Comparison of ENCODE assay signal across 16 cellular contexts in genomic region chr21:41570791-41571355, GRCh38.
DNase-seq lines count a peak whose midpoint lies in the region; ATAC-seq and TF ChIP-seq lines count a peak whose summit lies in the region.
"Had no signal": no experiment of that assay in that cellular context is flagged by ENCODE, and none has a peak within 500 bp of the region (broad histone marks: within the 10 kb centered on the region; RNA-seq: fewer than 3 reads in every experiment).

No MANE protein-coding gene starts in this region.

- no peak for TF ChIP-seq POLR2A in GM18505 (IDR thresholded peaks at IDR 0.05; ENCODE audit: borderline replicate concordance, extremely low read depth, insufficient read depth, insufficient read length)

- ATAC-seq in GM18505 (IDR thresholded peaks at IDR 0.05; ENCODE audit: unreplicated experiment) (peak; percentile 89), GM19467 (IDR thresholded peaks at IDR 0.05; ENCODE audit: unreplicated experiment) (peak; percentile 81), HG02938 (IDR thresholded peaks at IDR 0.05; ENCODE audit: unreplicated experiment) (peak; percentile 96)
- no peak for ATAC-seq in stimulated activated naive CD8-positive, alpha-beta T cell treated with anti-CD3 and anti-CD28 coated beads, Interleukin-15, Interleukin-2, amounts not matched to agents 100 U/mL and 50 U/mL, for 24 hours
- ATAC-seq: gastroesophageal sphincter; naive thymus-derived CD4-positive, alpha-beta T cell had no signal

- DNase-seq in NAMALWA (ENCODE audit: low spot score): peak; percentile 51
- DNase-seq in activated CD8-positive, alpha-beta memory T cell treated with anti-CD3 and anti-CD28 coated beads, Interleukin-2, amount 50 U/mL, for 4 hours: no peak
- DNase-seq in activated CD4-positive, alpha-beta T cell treated with anti-CD3 and anti-CD28 coated beads for 48 hours: no peak
- DNase-seq in T-helper 2 cell: no peak
- DNase-seq in stimulated activated naive CD8-positive, alpha-beta T cell treated with anti-CD3 and anti-CD28 coated beads, Interleukin-15, Interleukin-2, amounts not matched to agents 100 U/mL and 50 U/mL, for 24 hours: no peak
- DNase-seq: activated CD4-positive, alpha-beta T cell treated with anti-CD3 and anti-CD28 coated beads for 4 hours; DMS53; effector CD8-positive, alpha-beta T cell; kidney; naive thymus-derived CD4-positive, alpha-beta T cell; NCI-H1694 treated with DMSO at 0.1 percent for 48 hours; stimulated activated naive CD4-positive, alpha-beta T cell treated with Interleukin-2 at 50 U/mL for 16 hours had no signal
